In genomic region chr2:238263204-238264071, GRCh38 we compare ENCODE assay signal across 1 cellular context.
TF ChIP-seq lines count a peak whose summit lies in the region.

No MANE protein-coding gene starts in this region.

TF ChIP-seq in HepG2, 621 proteins besides CTCF, POLR2A, EP300 and RAD21 (continued from another document and continues in another):
- TF ChIP-seq AKNA (CRISPR knock-in tag; IDR thresholded peaks at IDR 0.05; ENCODE audit: borderline replicate concordance) (no peak), ZBTB21 (CRISPR knock-in tag; IDR thresholded peaks at IDR 0.05) (no peak), LBX2 (CRISPR knock-in tag; IDR thresholded peaks at IDR 0.05; ENCODE audit: borderline replicate concordance) (no peak), PCBP1 (IDR thresholded peaks at IDR 0.05; ENCODE audit: borderline replicate concordance, low read depth, low read length) (0 out of 2 replicates have a peak, but pooled peaks have one; percentile 54), ZNF367 (CRISPR knock-in tag; IDR thresholded peaks at IDR 0.05; ENCODE audit: borderline replicate concordance) (no peak), GMEB1 (CRISPR knock-in tag; IDR thresholded peaks at IDR 0.05; ENCODE audit: borderline replicate concordance) (no peak), KIAA2018 (CRISPR knock-in tag; IDR thresholded peaks at IDR 0.05; ENCODE audit: borderline replicate concordance) (no peak), U2AF2 (IDR thresholded peaks at IDR 0.05; ENCODE audit: low read depth, low read length) (no peak), ERF (CRISPR knock-in tag; IDR thresholded peaks at IDR 0.05) (peak; percentile 93), PHF20 (CRISPR knock-in tag; IDR thresholded peaks at IDR 0.05) (no peak), FOXO4 (CRISPR knock-in tag; conservative IDR thresholded peaks at IDR 0.05) (no peak), EZH2 (conservative IDR thresholded peaks at IDR 0.05; ENCODE audit: low read depth, low read length) (no peak), POLR2AphosphoS5 (IDR thresholded peaks at IDR 0.05; ENCODE audit: low read depth, low read length) (no peak; the same call in none of the 2 replicates), ZNF567 (CRISPR knock-in tag; IDR thresholded peaks at IDR 0.05; ENCODE audit: borderline replicate concordance) (no peak), ZNF761 (CRISPR knock-in tag; conservative IDR thresholded peaks at IDR 0.05) (no peak), FOSL1 (CRISPR knock-in tag; IDR thresholded peaks at IDR 0.05; ENCODE audit: borderline replicate concordance) (no peak), HHEX (CRISPR knock-in tag; IDR thresholded peaks at IDR 0.05) (no peak), ATF1 (CRISPR knock-in tag; IDR thresholded peaks at IDR 0.05) (no peak), ZNF44 (CRISPR knock-in tag; IDR thresholded peaks at IDR 0.05) (no peak)
- TF ChIP-seq, protein P1, sequence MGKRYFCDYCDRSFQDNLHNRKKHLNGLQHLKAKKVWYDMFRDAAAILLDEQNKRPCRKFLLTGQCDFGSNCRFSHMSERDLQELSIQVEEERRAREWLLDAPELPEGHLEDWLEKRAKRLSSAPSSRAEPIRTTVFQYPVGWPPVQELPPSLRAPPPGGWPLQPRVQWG (CRISPR knock-in tag; IDR thresholded peaks at IDR 0.05; ENCODE audit: borderline replicate concordance, low read depth), result no peak
- TF ChIP-seq, protein P2, sequence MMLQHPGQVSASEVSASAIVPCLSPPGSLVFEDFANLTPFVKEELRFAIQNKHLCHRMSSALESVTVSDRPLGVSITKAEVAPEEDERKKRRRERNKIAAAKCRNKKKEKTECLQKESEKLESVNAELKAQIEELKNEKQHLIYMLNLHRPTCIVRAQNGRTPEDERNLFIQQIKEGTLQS (CRISPR knock-in tag; IDR thresholded peaks at IDR 0.05), result no peak
- TF ChIP-seq, protein P3, sequence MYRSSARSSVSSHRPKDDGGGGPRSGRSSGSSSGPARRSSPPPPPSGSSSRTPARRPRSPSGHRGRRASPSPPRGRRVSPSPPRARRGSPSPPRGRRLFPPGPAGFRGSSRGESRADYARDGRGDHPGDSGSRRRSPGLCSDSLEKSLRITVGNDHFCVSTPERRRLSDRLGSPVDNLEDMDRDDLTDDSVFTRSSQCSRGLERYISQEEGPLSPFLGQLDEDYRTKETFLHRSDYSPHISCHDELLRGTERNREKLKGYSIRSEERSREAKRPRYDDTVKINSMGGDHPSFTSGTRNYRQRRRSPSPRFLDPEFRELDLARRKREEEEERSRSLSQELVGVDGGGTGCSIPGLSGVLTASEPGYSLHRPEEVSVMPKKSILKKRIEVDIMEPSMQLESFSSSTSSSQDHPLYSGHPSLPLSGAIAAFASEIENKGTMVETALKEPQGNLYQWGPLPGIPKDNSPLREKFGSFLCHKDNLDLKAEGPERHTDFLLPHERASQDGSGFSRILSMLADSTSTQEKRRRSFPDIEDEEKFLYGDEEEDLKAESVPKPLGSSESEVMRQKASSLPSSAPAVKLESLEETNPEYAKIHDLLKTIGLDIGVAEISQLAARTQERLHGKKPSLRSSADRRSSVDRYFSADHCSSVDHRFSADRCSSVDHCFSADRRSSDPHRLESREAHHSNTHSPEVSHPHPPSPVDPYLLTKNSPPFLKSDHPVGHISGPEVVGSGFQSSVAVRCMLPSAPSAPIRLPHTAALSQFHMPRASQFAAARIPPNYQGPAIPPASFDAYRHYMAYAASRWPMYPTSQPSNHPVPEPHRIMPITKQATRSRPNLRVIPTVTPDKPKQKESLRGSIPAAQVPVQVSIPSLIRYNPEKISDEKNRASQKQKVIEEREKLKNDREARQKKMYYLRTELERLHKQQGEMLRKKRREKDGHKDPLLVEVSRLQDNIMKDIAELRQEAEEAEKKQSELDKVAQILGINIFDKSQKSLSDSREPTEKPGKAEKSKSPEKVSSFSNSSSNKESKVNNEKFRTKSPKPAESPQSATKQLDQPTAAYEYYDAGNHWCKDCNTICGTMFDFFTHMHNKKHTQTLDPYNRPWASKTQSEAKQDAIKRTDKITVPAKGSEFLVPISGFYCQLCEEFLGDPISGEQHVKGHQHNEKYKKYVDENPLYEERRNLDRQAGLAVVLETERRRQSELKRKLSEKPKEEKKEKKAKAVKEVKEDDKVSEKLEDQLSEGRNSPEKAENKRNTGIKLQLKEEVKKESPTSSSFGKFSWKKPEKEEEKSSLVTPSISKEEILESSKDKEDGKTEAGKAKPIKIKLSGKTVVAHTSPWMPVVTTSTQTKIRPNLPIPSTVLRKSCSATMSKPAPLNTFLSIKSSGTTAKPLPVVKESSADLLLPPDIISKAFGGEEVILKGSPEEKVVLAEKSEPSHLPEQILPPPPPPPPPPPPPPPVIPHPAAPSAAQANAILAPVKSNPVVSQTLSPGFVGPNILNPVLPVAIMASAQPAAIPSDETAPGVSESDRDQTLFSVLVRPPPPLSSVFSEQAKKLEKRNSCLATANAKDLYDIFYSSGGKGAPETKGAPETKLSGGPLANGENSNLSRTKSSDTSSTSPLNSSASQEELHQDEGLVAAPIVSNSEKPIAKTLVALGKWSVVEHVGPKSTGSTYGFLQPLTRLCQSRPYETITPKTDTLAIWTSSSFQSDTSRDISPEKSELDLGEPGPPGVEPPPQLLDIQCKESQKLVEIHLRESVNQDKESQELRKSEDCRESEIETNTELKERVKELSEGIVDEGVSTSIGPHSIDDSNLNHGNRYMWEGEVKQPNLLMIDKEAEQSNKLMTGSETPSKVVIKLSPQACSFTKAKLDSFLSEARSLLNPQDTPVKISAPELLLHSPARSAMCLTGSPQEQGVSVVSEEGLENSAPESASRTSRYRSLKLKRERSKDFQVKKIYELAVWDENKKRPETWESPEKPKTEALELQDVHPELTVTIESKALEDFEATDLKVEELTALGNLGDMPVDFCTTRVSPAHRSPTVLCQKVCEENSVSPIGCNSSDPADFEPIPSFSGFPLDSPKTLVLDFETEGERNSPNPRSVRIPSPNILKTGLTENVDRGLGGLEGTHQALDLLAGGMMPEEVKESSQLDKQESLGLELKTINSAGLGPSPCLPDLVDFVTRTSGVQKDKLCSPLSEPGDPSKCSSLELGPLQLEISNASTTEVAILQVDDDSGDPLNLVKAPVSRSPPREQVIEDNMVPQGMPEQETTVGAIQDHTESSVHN (CRISPR knock-in tag; IDR thresholded peaks at IDR 0.05), result peak; percentile 70; the same call in 1 of the 2 replicates
